19 cellular contexts compared by ENCODE assay signal in the genomic region with DNA sequence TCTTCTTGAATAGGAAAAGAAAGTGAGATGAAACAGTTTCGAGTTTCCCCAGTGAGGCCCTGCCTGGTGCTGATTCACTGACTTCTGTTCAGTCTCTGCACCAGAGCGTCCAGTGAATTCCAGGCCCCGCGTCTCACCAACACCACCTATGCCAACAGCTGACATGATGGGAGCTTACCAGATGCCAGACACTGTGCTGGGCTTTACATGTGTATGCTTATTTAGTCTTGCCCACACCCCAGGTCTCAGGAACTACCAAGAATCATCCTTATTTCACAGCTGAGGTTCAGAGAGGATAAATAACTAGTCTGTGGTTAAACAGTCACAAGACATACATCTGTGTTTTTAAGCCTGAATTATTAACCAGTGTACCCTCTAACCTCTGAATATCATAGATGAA. TPM values are rescaled to one million over a fixed set of nuclear protein-coding genes. Genes with fewer than 3 reads are reported as not detected.
DNase-seq lines count a peak whose midpoint lies in the region; ATAC-seq, FAIRE-seq and TF ChIP-seq lines count a peak whose summit lies in the region.
"Had no signal": no experiment of that assay in that cellular context is flagged by ENCODE, and none has a peak within 500 bp of the region (broad histone marks: within the 10 kb centered on the region; RNA-seq: fewer than 3 reads in every experiment).

No MANE protein-coding gene starts in this region.

- H3K79me1 ChIP-seq in mesenchymal stem cell (replicated peaks; ENCODE audit: low read length, poor library complexity, severe bottlenecking) = no peaks in the 10 kb centered on the region

- H3K36me3 ChIP-seq in GM23248 (ENCODE audit: low read depth) = no peaks in the 10 kb centered on the region
- no peaks in the 10 kb centered on the region for H3K36me3 ChIP-seq in bronchial epithelial cell (ENCODE audit: control insufficient read depth, insufficient read depth, low read length)
- no peaks in the 10 kb centered on the region for H3K36me3 ChIP-seq in mesenchymal stem cell (ENCODE audit: control insufficient read depth in 1 of 2, insufficient read depth in 2 of 2, low read depth in 1 of 2, low read length in 2 of 2)
- H3K36me3 ChIP-seq: stomach had no signal

- DNase-seq in AG10803 (ENCODE audit: low read depth) = peak; percentile 56
- peak; percentile 64 for DNase-seq in GM23248
- DNase-seq in bronchial epithelial cell (ENCODE audit: low read depth) = peak; percentile 59
- DNase-seq in mesenchymal stem cell = no peak
- no peak for DNase-seq in SIG-M5 (lab: John Stamatoyannopoulos, UW)
- no peak for DNase-seq in NCI-H748 treated with DMSO at 0.1 percent for 48 hours (lab: John Stamatoyannopoulos, UW)
- no peak for DNase-seq in DMS153 treated with DMSO at 0.1 percent for 48 hours (lab: John Stamatoyannopoulos, UW; ENCODE audit: unreplicated experiment)
- no peak for DNase-seq in omental fat pad (ENCODE audit: low spot score)
- DNase-seq: activated naive CD4-positive, alpha-beta T cell treated with anti-CD3 and anti-CD28 coated beads, Interleukin-2, amount 50 U/mL, for 16 hours; caudate nucleus; endodermal cell; hippocampal formation; MV-4-11; NCI-H2081 treated with DMSO at 0.1 percent for 48 hours; NCI-H69; stomach; T-helper 2 cell had no signal

- no peak overlapping the region for H3K4ac ChIP-seq in mesenchymal stem cell (ENCODE audit: low read depth in 1 of 2, low read length in 2 of 2)

- H4K91ac ChIP-seq in mesenchymal stem cell (ENCODE audit: low read length) = no peak overlapping the region

- no peaks in the 10 kb centered on the region for H3K9me3 ChIP-seq in GM23248 (ENCODE audit: low read depth)
- H3K9me3 ChIP-seq in mesenchymal stem cell (ENCODE audit: control insufficient read depth, low read length) = no peaks in the 10 kb centered on the region
- H3K9me3 ChIP-seq: stomach had no signal

- H3K79me2 ChIP-seq in GM23248 (ENCODE audit: insufficient read depth) = no peaks in the 10 kb centered on the region

- H2BK15ac ChIP-seq in mesenchymal stem cell (ENCODE audit: low read depth, poor library complexity, severe bottlenecking) = no peak overlapping the region

- WGBS in GM23248 (ENCODE audit: low coverage in 1 of 2, low lambda C conversion rate in 2 of 2, missing lambda C conversion rate in 2 of 2), 2 experiments = 0 to 7% methylated on average over 4 of the region's 4 CpGs
- WGBS in mesenchymal stem cell = 73% methylated on average over 4 of the region's 4 CpGs

- H2BK12ac ChIP-seq in mesenchymal stem cell (ENCODE audit: low read length in 2 of 2) = no peak overlapping the region

- no peak overlapping the region for H2BK120ac ChIP-seq in mesenchymal stem cell (ENCODE audit: low read depth, low read length)

- H3K4me1 ChIP-seq in GM23248 (ENCODE audit: insufficient read depth) (peaks cover 20% of the 10 kb centered on the region), mesenchymal stem cell (ENCODE audit: control insufficient read depth, insufficient read depth, low read depth, low read length) (peaks cover 10% of the 10 kb centered on the region)
- H3K4me1 ChIP-seq: stomach had no signal

- no peak overlapping the region for H3K4me2 ChIP-seq in GM23248 (ENCODE audit: unreplicated experiment)
- H3K4me2 ChIP-seq in mesenchymal stem cell (ENCODE audit: low read length, poor library complexity, severe bottlenecking) = peak overlapping the region; percentile 44

- H4K20me1 ChIP-seq in GM23248 (ENCODE audit: insufficient read depth) = no peaks in the 10 kb centered on the region

- no peak overlapping the region for H3K23ac ChIP-seq in mesenchymal stem cell (ENCODE audit: low read length in 2 of 2)

- peak overlapping the region; percentile 84 for H2BK5ac ChIP-seq in mesenchymal stem cell (ENCODE audit: low read depth, low read length, poor library complexity, severe bottlenecking)

- no peaks in the 10 kb centered on the region for H3K9me2 ChIP-seq in GM23248 (ENCODE audit: insufficient read depth)

- no peaks in the 10 kb centered on the region for H3F3A ChIP-seq in GM23248 (ENCODE audit: insufficient read depth)

- H4K8ac ChIP-seq in mesenchymal stem cell (ENCODE audit: low read length) = no peak overlapping the region

- H3K27ac ChIP-seq in GM23248 = no peak overlapping the region
- H3K27ac ChIP-seq in mesenchymal stem cell (ENCODE audit: low read length, poor library complexity, severe bottlenecking) = peak overlapping the region; percentile 98
- H3K27ac ChIP-seq: stomach had no signal

- ATAC-seq in omental fat pad (ENCODE audit: low FRiP score) = no peak
- ATAC-seq: natural killer cell treated with Interleukin-12 subunit alpha and Interleukin-12 subunit beta and Interleukin-15 and Interleukin-18, amount 100 ng/mL, for 72 hours had no signal

- H2AK5ac ChIP-seq in mesenchymal stem cell (ENCODE audit: low read length, severe bottlenecking) = no peak overlapping the region

- no peak for TF ChIP-seq CTCF in AG10803 (conservative IDR thresholded peaks at IDR 0.05; ENCODE audit: low read length)
- no peak for TF ChIP-seq CTCF in bronchial epithelial cell (IDR thresholded peaks at IDR 0.05; ENCODE audit: insufficient read depth, low read length, severe bottlenecking)
- no peak for TF ChIP-seq CTCF in omental fat pad (IDR thresholded peaks at IDR 0.05)

- H2AFZ ChIP-seq in GM23248 = no peak overlapping the region
- no peak overlapping the region for H2AFZ ChIP-seq in mesenchymal stem cell (ENCODE audit: low read depth, low read length)

- H3K9ac ChIP-seq in GM23248 = no peak overlapping the region
- peak overlapping the region; percentile 21 for H3K9ac ChIP-seq in mesenchymal stem cell (ENCODE audit: low read length)

- H3K4me3 ChIP-seq in AG10803 (ENCODE audit: low read length) (no peak overlapping the region), GM23248 (no peak overlapping the region), bronchial epithelial cell (ENCODE audit: low read depth, low read length) (no peak overlapping the region), mesenchymal stem cell (ENCODE audit: insufficient read depth in 1 of 2, low read depth in 1 of 2, low read length in 2 of 2) (no peak overlapping the region)
- H3K4me3 ChIP-seq: stomach had no signal

- in situ Hi-C loops in GM23248 (cut with MboI) = no loop called here

- no peak overlapping the region for H3K18ac ChIP-seq in mesenchymal stem cell (ENCODE audit: low read depth in 1 of 2, low read length in 2 of 2)

- H3K27me3 ChIP-seq in GM23248 (replicated peaks; ENCODE audit: insufficient read depth) = no peaks in the 10 kb centered on the region
- no peaks in the 10 kb centered on the region for H3K27me3 ChIP-seq in bronchial epithelial cell (ENCODE audit: control insufficient read depth, insufficient read depth, low read length)
- peaks cover 0 to 13% of the 10 kb centered on the region in 2 experiments for H3K27me3 ChIP-seq in mesenchymal stem cell (ENCODE audit: control insufficient read depth in 1 of 2, insufficient read depth in 1 of 2, low read length in 2 of 2)

- no peak overlapping the region for H3K14ac ChIP-seq in mesenchymal stem cell (ENCODE audit: low read length in 2 of 2)

- peak; percentile 73 for FAIRE-seq in bronchial epithelial cell (lab: Jason Lieb, UNC)

RNA-seq across cellular contexts. Expression of a gene that starts 29.1 kb away (rescaled TPM):
- total RNA-seq in GM23248 (2014; rRNA removed; shearing (Covaris generic)) = not detected in 2 replicates
- not detected in 2 replicates for polyA plus RNA-seq in GM23248 (2016; fragmentation: Nextera tagmentation; extraction: Ambion mirVana)
- total RNA-seq in bronchial epithelial cell = not detected in 2 replicates
- polyA plus RNA-seq in mesenchymal stem cell (2013, experiment 1 of 2) = not detected
- not detected for polyA plus RNA-seq in mesenchymal stem cell (2013, experiment 2 of 2)
- total RNA-seq in omental fat pad = 10 to 100 TPM in 2 of 4 donors, 1 to 10 TPM in 2; 1.1 to 34.0 (median 10.4) TPM
- total RNA-seq: natural killer cell treated with Interleukin-12 subunit alpha and Interleukin-12 subunit beta and Interleukin-15 and Interleukin-18, amount 100 ng/mL, for 72 hours; stomach had no signal
- polyA plus RNA-seq: AG04450 had no signal

Comparison
In these comparisons a context has a peak if more than half of its experiments do, and no peak if none do; other contexts are left out.
1. DNase-seq: peak in AG10803 (single experiment), GM23248 (single experiment) and bronchial epithelial cell (single experiment); none in mesenchymal stem cell (single experiment), SIG-M5 (single experiment), NCI-H748 treated with DMSO at 0.1 percent for 48 hours (single experiment), DMS153 treated with DMSO at 0.1 percent for 48 hours (single experiment) and omental fat pad (single experiment).